In genomic region chr5:75058986-75059508, GRCh38 we compare ENCODE assay signal across 16 cellular contexts. TPM values are rescaled to one million over a fixed set of nuclear protein-coding genes. Genes with fewer than 3 reads are reported as not detected.
DNase-seq lines count a peak whose midpoint lies in the region; ATAC-seq lines count a peak whose summit lies in the region.
"Had no signal": no experiment of that assay in that cellular context is flagged by ENCODE, and none has a peak within 500 bp of the region (broad histone marks: within the 10 kb centered on the region; RNA-seq: fewer than 3 reads in every experiment).

No MANE protein-coding gene starts in this region.

- H3K36me3 Mint-ChIP-seq in activated CD4-positive, alpha-beta memory T cell treated with anti-CD3 and anti-CD28 coated beads for 36 hours: no peaks in the 10 kb centered on the region
- no peaks in the 10 kb centered on the region for H3K36me3 Mint-ChIP-seq in activated CD4-positive, alpha-beta memory T cell treated with anti-CD3 and anti-CD28 coated beads, Interleukin-2, amount 10 ng/mL, durations not matched to agents 7 days and 5 days (ENCODE audit: low read depth)
- no peaks in the 10 kb centered on the region for H3K36me3 Mint-ChIP-seq in stimulated activated effector memory CD8-positive, alpha-beta T cell treated with anti-CD3 and anti-CD28 coated beads, Interleukin-12 subunit alpha, Interleukin-12 subunit beta, amount 100 ng/mL, for 72 hours

- peaks cover 4% of the 10 kb centered on the region for H3K27me3 Mint-ChIP-seq in activated CD4-positive, alpha-beta memory T cell treated with anti-CD3 and anti-CD28 coated beads for 36 hours
- peaks cover 20% of the 10 kb centered on the region for H3K27me3 Mint-ChIP-seq in activated CD4-positive, alpha-beta memory T cell treated with anti-CD3 and anti-CD28 coated beads, Interleukin-2, amount 10 ng/mL, durations not matched to agents 7 days and 5 days

- no peaks in the 10 kb centered on the region for H3K9me3 Mint-ChIP-seq in activated CD4-positive, alpha-beta memory T cell treated with anti-CD3 and anti-CD28 coated beads for 36 hours
- no peaks in the 10 kb centered on the region for H3K9me3 Mint-ChIP-seq in activated CD4-positive, alpha-beta memory T cell treated with anti-CD3 and anti-CD28 coated beads, Interleukin-2, amount 10 ng/mL, durations not matched to agents 7 days and 5 days
- H3K9me3 Mint-ChIP-seq in stimulated activated effector memory CD8-positive, alpha-beta T cell treated with anti-CD3 and anti-CD28 coated beads, Interleukin-12 subunit alpha, Interleukin-12 subunit beta, amount 100 ng/mL, for 72 hours: no peaks in the 10 kb centered on the region

- H3K4me1 Mint-ChIP-seq in activated CD4-positive, alpha-beta memory T cell treated with anti-CD3 and anti-CD28 coated beads for 36 hours (ENCODE audit: low read depth): peaks cover 79% of the 10 kb centered on the region
- H3K4me1 Mint-ChIP-seq in activated CD4-positive, alpha-beta memory T cell treated with anti-CD3 and anti-CD28 coated beads, Interleukin-2, amount 10 ng/mL, durations not matched to agents 7 days and 5 days: peaks cover 38% of the 10 kb centered on the region
- H3K4me1 Mint-ChIP-seq in stimulated activated effector memory CD8-positive, alpha-beta T cell treated with anti-CD3 and anti-CD28 coated beads, Interleukin-12 subunit alpha, Interleukin-12 subunit beta, amount 100 ng/mL, for 72 hours: peaks cover 13% of the 10 kb centered on the region

- no peaks in the 10 kb centered on the region for H3K36me3 ChIP-seq in KOPT-K1 (ENCODE audit: insufficient read depth, low read length)
- H3K36me3 ChIP-seq: left ventricle myocardium inferior, suprapubic skin had no signal

- H3K9me3 ChIP-seq in KOPT-K1 (ENCODE audit: insufficient read depth, low read length, poor library complexity, severe bottlenecking): peaks cover 14% of the 10 kb centered on the region
- H3K9me3 ChIP-seq: left ventricle myocardium inferior, mucosa of descending colon, suprapubic skin had no signal

- CTCF ChIA-PET in activated CD4-positive, alpha-beta memory T cell treated with anti-CD3 and anti-CD28 coated beads for 36 hours (lab: Charles Lee): interaction anchor here (1.1 to 2.7 kb wide), 4 partner anchors 10 to 178 kb away, joined by 3 to 28 read pairs (median 4); no protein-coding TSS in a partner anchor
- CTCF ChIA-PET in activated CD4-positive, alpha-beta memory T cell treated with anti-CD3 and anti-CD28 coated beads, Interleukin-2, amount 10 ng/mL, durations not matched to agents 7 days and 5 days (lab: Charles Lee): interaction anchor here (2.5 kb wide), 1 partner anchor 8 kb away, joined by 14 read pairs; no protein-coding TSS in a partner anchor

- POLR2A ChIA-PET in activated CD4-positive, alpha-beta memory T cell treated with anti-CD3 and anti-CD28 coated beads for 36 hours (lab: Charles Lee): interaction anchor here (1.5 kb wide), 1 partner anchor 30 kb away, joined by 5 read pairs; no protein-coding TSS in a partner anchor
- POLR2A ChIA-PET in activated CD4-positive, alpha-beta memory T cell treated with anti-CD3 and anti-CD28 coated beads, Interleukin-2, amount 10 ng/mL, durations not matched to agents 7 days and 5 days (lab: Charles Lee): no interaction called here

- H3K4me3 Mint-ChIP-seq in activated CD4-positive, alpha-beta memory T cell treated with anti-CD3 and anti-CD28 coated beads for 36 hours: peak overlapping the region; percentile 30
- H3K4me3 Mint-ChIP-seq in activated CD4-positive, alpha-beta memory T cell treated with anti-CD3 and anti-CD28 coated beads, Interleukin-2, amount 10 ng/mL, durations not matched to agents 7 days and 5 days: no peak overlapping the region
- no peak overlapping the region for H3K4me3 Mint-ChIP-seq in stimulated activated effector memory CD8-positive, alpha-beta T cell treated with anti-CD3 and anti-CD28 coated beads, Interleukin-12 subunit alpha, Interleukin-12 subunit beta, amount 100 ng/mL, for 72 hours

- peak; percentile 31 for ATAC-seq in stimulated activated effector memory CD8-positive, alpha-beta T cell treated with anti-CD3 and anti-CD28 coated beads, Interleukin-12 subunit alpha, Interleukin-12 subunit beta, amount 100 ng/mL, for 72 hours
- ATAC-seq: HCT116 had no signal

- peak overlapping the region; percentile 96 for H3K27ac ChIP-seq in KOPT-K1 (ENCODE audit: low read depth, low read length, poor library complexity, severe bottlenecking)
- peak overlapping the region; percentile 14 for H3K27ac ChIP-seq in angular gyrus (ENCODE audit: low read depth, low read length)
- H3K27ac ChIP-seq: left ventricle myocardium inferior, suprapubic skin had no signal

- peak; percentile 19 for DNase-seq in activated CD4-positive, alpha-beta memory T cell treated with anti-CD3 and anti-CD28 coated beads for 36 hours
- DNase-seq in activated CD4-positive, alpha-beta memory T cell treated with anti-CD3 and anti-CD28 coated beads, Interleukin-2, amount 10 ng/mL, durations not matched to agents 7 days and 5 days: no peak
- no peak for DNase-seq in stimulated activated effector memory CD8-positive, alpha-beta T cell treated with anti-CD3 and anti-CD28 coated beads, Interleukin-12 subunit alpha, Interleukin-12 subunit beta, amount 100 ng/mL, for 72 hours (ENCODE audit: low spot score in 2 of 2)
- no peak for DNase-seq in NCI-H1694 treated with DMSO at 0.1 percent for 48 hours (lab: John Stamatoyannopoulos, UW)
- no peak for DNase-seq in DMS 273 (lab: John Stamatoyannopoulos, UW; ENCODE audit: unreplicated experiment)
- no peak for DNase-seq in HCEC 1CT
- DNase-seq: C1 segment of cervical spinal cord, DMS153, left ventricle myocardium inferior, mucosa of descending colon, NCI-H524 had no signal

- peak overlapping the region; percentile 88 for H3K27ac Mint-ChIP-seq in activated CD4-positive, alpha-beta memory T cell treated with anti-CD3 and anti-CD28 coated beads for 36 hours
- no peak overlapping the region for H3K27ac Mint-ChIP-seq in activated CD4-positive, alpha-beta memory T cell treated with anti-CD3 and anti-CD28 coated beads, Interleukin-2, amount 10 ng/mL, durations not matched to agents 7 days and 5 days
- H3K27ac Mint-ChIP-seq in stimulated activated effector memory CD8-positive, alpha-beta T cell treated with anti-CD3 and anti-CD28 coated beads, Interleukin-12 subunit alpha, Interleukin-12 subunit beta, amount 100 ng/mL, for 72 hours: no peak overlapping the region

- intact Hi-C loops in activated CD4-positive, alpha-beta memory T cell treated with anti-CD3 and anti-CD28 coated beads for 36 hours (cut with micrococcal nuclease): loop anchor here (10.0 kb wide), 2 partner anchors 194 to 1486 kb away; partner anchors contain the start of gene FAM169A

RNA-seq across cellular contexts. Expression of gene GCNT4, which starts 6.7 kb away (rescaled TPM):
- 1 to 10 TPM; 2.4 TPM for total RNA-seq in activated CD4-positive, alpha-beta memory T cell treated with anti-CD3 and anti-CD28 coated beads for 36 hours
- 1 to 10 TPM; 1.5 to 1.6 TPM for total RNA-seq in activated CD4-positive, alpha-beta memory T cell treated with anti-CD3 and anti-CD28 coated beads, Interleukin-2, amount 10 ng/mL, durations not matched to agents 7 days and 5 days
- total RNA-seq: HT1080 had no signal
